ENCODE assay signal across 8 cellular contexts in the genomic region with DNA sequence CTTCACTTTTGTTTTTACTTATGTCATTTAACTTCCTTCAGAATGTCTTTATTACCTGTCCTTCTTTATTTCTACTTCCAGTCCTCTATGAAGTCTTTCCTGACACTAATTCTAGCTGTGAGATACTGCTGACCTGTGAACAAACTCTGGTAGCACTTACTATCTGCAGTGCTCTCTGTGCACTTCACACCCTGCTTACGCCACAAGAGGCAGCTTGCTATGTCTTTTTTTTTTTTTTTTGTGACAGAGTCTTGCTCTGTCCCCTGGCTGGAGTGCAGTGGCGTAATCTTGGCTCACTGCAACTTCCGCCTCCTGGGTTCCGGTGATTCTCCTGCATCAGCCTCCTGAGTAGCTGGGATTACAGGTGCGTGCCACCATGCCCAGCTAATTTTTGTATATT. TPM values are rescaled to one million over a fixed set of nuclear protein-coding genes. Genes with fewer than 3 reads are reported as not detected.
DNase-seq lines count a peak whose midpoint lies in the region; ATAC-seq lines count a peak whose summit lies in the region.

No MANE protein-coding gene starts in this region.

- peak overlapping the region; percentile 33 for H3K27ac Mint-ChIP-seq in stimulated activated effector memory CD8-positive, alpha-beta T cell treated with anti-CD3 and anti-CD28 coated beads, Interleukin-12 subunit alpha, Interleukin-12 subunit beta, amount 100 ng/mL, for 72 hours

- peak overlapping the region; percentile 33 for H3K4me3 Mint-ChIP-seq in stimulated activated effector memory CD8-positive, alpha-beta T cell treated with anti-CD3 and anti-CD28 coated beads, Interleukin-12 subunit alpha, Interleukin-12 subunit beta, amount 100 ng/mL, for 72 hours

- DNase-seq in RPMI8226, result peak; percentile 41
- DNase-seq in Right ventricle myocardium inferior (ENCODE audit: missing footprints), result no peak
- no peak for DNase-seq in stimulated activated effector memory CD8-positive, alpha-beta T cell treated with anti-CD3 and anti-CD28 coated beads, Interleukin-12 subunit alpha, Interleukin-12 subunit beta, amount 100 ng/mL, for 72 hours (ENCODE audit: low spot score in 2 of 2)
- DNase-seq in SHP77 treated with DMSO at 0.1 percent for 48 hours (lab: John Stamatoyannopoulos, UW), result no peak
- DNase-seq in globus pallidus (ENCODE audit: low spot score), result no peak
- no peak for DNase-seq in activated CD4-positive, CD25-positive, alpha-beta regulatory T cell treated with anti-CD3 and anti-CD28 coated beads, Interleukin-2, amount 50 U/mL, for 72 hours

- peak; percentile 47 for ATAC-seq in GM21723 (IDR thresholded peaks at IDR 0.05; ENCODE audit: unreplicated experiment)
- ATAC-seq in Right ventricle myocardium inferior, result peak; percentile 71
- peak; percentile 48 for ATAC-seq in stimulated activated effector memory CD8-positive, alpha-beta T cell treated with anti-CD3 and anti-CD28 coated beads, Interleukin-12 subunit alpha, Interleukin-12 subunit beta, amount 100 ng/mL, for 72 hours
- ATAC-seq in HG03025 (IDR thresholded peaks at IDR 0.05; ENCODE audit: low FRiP score, unreplicated experiment), result no peak

- intact Hi-C loops in Right ventricle myocardium inferior (cut with DNase I), result loop anchor here (5.0 kb wide), 1 partner anchor 81 kb away; no protein-coding TSS in a partner anchor

- no peaks in the 10 kb centered on the region for H3K9me3 Mint-ChIP-seq in stimulated activated effector memory CD8-positive, alpha-beta T cell treated with anti-CD3 and anti-CD28 coated beads, Interleukin-12 subunit alpha, Interleukin-12 subunit beta, amount 100 ng/mL, for 72 hours

- H3K4me1 Mint-ChIP-seq in stimulated activated effector memory CD8-positive, alpha-beta T cell treated with anti-CD3 and anti-CD28 coated beads, Interleukin-12 subunit alpha, Interleukin-12 subunit beta, amount 100 ng/mL, for 72 hours, result peaks cover 73% of the 10 kb centered on the region

- peaks cover 6% of the 10 kb centered on the region for H3K36me3 Mint-ChIP-seq in stimulated activated effector memory CD8-positive, alpha-beta T cell treated with anti-CD3 and anti-CD28 coated beads, Interleukin-12 subunit alpha, Interleukin-12 subunit beta, amount 100 ng/mL, for 72 hours

RNA-seq across cellular contexts. Expression of gene STIM1, which starts 10.7 kb away (rescaled TPM):
- 28.9 TPM for total RNA-seq in Right ventricle myocardium inferior

RNA-seq across cellular contexts. Expression of gene RHOG, which starts 25.4 kb away (rescaled TPM):
- 25.6 TPM for total RNA-seq in Right ventricle myocardium inferior

RNA-seq across cellular contexts. Expression of gene PGAP2, which starts 57.8 kb away (rescaled TPM):
- 26.6 TPM for total RNA-seq in Right ventricle myocardium inferior
